21 cellular contexts compared by ENCODE assay signal in genomic region chr12:117020536-117021220, GRCh38.
"Had no signal": no experiment of that assay in that cellular context is flagged by ENCODE, and none has a peak within 500 bp of the region (broad histone marks: within the 10 kb centered on the region; RNA-seq: fewer than 3 reads in every experiment).

No MANE protein-coding gene starts in this region.

- H3K9me3 ChIP-seq: adrenal gland, testis had no signal

- H3K27ac Mint-ChIP-seq: dendritic cell treated with granulocyte-macrophage colony-stimulating factor and Interleukin-4, amounts not matched to agents 40 ng/mL and 50 ng/mL, for 4 days; natural killer cell; T-cell had no signal

- H3K4me3 ChIP-seq: adrenal gland, esophagus muscularis mucosa, heart right ventricle, testis had no signal

- H3K27me3 ChIP-seq: adrenal gland, esophagus muscularis mucosa, heart right ventricle, testis had no signal

- H3K4me3 Mint-ChIP-seq: activated T-cell treated with anti-CD3 and anti-CD28 coated beads, Interleukin-2, amount 50 U/mL, for 4 hours; dendritic cell treated with granulocyte-macrophage colony-stimulating factor and Interleukin-4, amounts not matched to agents 40 ng/mL and 50 ng/mL, for 4 days; immature natural killer cell; natural killer cell; T-cell had no signal

- ATAC-seq: activated naive CD4-positive, alpha-beta T cell treated with anti-CD3 and anti-CD28 coated beads, Interleukin-2, amount 50 U/mL, for 72 hours; activated T-cell treated with anti-CD3 and anti-CD28 coated beads, Interleukin-2, amount 50 U/mL, for 4 hours; heart right ventricle; left ventricle myocardium superior; SK-N-SH treated with all-trans-retinoic acid at 6 μM for 48 hours; T-cell had no signal

- H3K27ac ChIP-seq: adrenal gland, esophagus muscularis mucosa, heart right ventricle, testis had no signal

- DNase-seq: activated CD4-positive, alpha-beta T cell treated with anti-CD3 and anti-CD28 coated beads, Interleukin-2, amount 50 U/mL, for 1 hour; activated CD4-positive, CD25-positive, alpha-beta regulatory T cell; activated CD8-positive, alpha-beta memory T cell treated with anti-CD3 and anti-CD28 coated beads, Interleukin-2, amount 50 U/mL, for 4 hours; activated effector memory CD4-positive, alpha-beta T cell treated with anti-CD3 and anti-CD28 coated beads, Interleukin-2, amount 50 U/mL, for 16 hours; activated T-cell treated with anti-CD3 and anti-CD28 coated beads, Interleukin-2, amount 50 U/mL, for 4 hours; effector CD8-positive, alpha-beta T cell; heart right ventricle; immature natural killer cell; kidney glomerular epithelial cell; left ventricle myocardium superior; mesenchymal stem cell; natural killer cell; stimulated activated CD4-positive, alpha-beta T cell treated with anti-CD3 and anti-CD28 coated beads, Interleukin-12 subunit alpha, Interleukin-12 subunit beta, amount 100 ng/mL, for 4 hours; stimulated activated CD4-positive, alpha-beta T cell treated with anti-CD3 and anti-CD28 coated beads, Interleukin-2, amount 100 ng/mL, for 24 hours; T-cell; testis had no signal

- H3K9me3 Mint-ChIP-seq: immature natural killer cell, natural killer cell had no signal

- H3K27me3 Mint-ChIP-seq: dendritic cell treated with granulocyte-macrophage colony-stimulating factor and Interleukin-4, amounts not matched to agents 40 ng/mL and 50 ng/mL, for 4 days; T-cell had no signal
